ENCODE assay signal across 8 cellular contexts in the genomic region with DNA sequence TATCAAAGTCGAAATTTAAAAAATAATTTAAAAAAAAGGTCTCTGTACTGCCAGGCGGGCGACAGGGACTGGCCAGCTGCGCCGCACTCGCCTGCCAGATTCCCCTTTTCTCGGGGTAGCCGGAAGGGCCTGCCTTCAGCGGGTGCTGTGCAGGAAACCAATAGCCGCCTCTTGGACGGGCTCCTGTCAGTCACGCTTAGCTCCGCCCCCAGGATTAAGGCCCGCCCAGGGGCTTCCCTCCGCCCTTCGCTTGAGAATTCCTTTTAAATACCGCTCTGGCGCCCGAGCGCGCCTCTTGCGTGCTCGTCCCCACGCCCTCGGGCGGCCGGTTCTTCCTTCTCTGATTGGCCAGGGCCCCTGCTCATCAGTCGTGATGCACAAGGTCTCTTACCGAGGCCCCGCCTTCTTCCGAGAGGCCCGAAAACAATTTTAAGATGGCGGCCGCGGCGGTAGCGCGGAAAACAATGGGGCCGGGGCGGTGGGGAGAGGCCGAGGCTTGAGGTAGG. TPM values are rescaled to one million over a fixed set of nuclear protein-coding genes. Genes with fewer than 3 reads are reported as not detected.
DNase-seq lines count a peak whose midpoint lies in the region; ATAC-seq and TF ChIP-seq lines count a peak whose summit lies in the region.

Gene MAML1 (plus strand): TSS at position 411 of the 506 bp plus-strand sequence. CDS start 291 bp downstream, outside the sequence.

- peak within 1 kb of the TSS; percentile 79 for H3K4me3 ChIP-seq in AG10803 (ENCODE audit: low read length)

- TF ChIP-seq CTCF in AG10803 (conservative IDR thresholded peaks at IDR 0.05; ENCODE audit: low read length), result no peak

- ATAC-seq in GM19043 (IDR thresholded peaks at IDR 0.05; ENCODE audit: low read depth, unreplicated experiment) (peak; percentile 95), HG03378 (IDR thresholded peaks at IDR 0.05; ENCODE audit: unreplicated experiment) (peak; percentile 92)

- DNase-seq in AG10803 (ENCODE audit: low read depth), result peak; percentile 100
- peak; percentile 100 for DNase-seq in NCI-H460 (ENCODE audit: extremely low read depth, low read depth)
- peak; percentile 99 for DNase-seq in activated CD4-positive, CD25-positive, alpha-beta regulatory T cell treated with anti-CD3 and anti-CD28 coated beads, Interleukin-2, amount 50 U/mL, for 72 hours
- DNase-seq in cerebellar nuclear complex (lab: John Stamatoyannopoulos, UW), result peak; percentile 97 to 100
- DNase-seq in islet precursor cell, result peak; percentile 100
- peak; percentile 98 to 99 (median 99) for DNase-seq in stimulated activated CD4-positive, alpha-beta T cell treated with anti-CD3 and anti-CD28 coated beads, Interleukin-12 subunit alpha, Interleukin-12 subunit beta, amount 100 ng/mL, for 48 hours (ENCODE audit: low read depth in 2 of 3, low spot score in 1 of 3)

RNA-seq across cellular contexts. Expression of gene MAML1, which starts in this region (rescaled TPM):
- 13.0 and 13.1 TPM in 2 replicates for total RNA-seq in NCI-H460 (2014; rRNA removed; shearing (Covaris generic))
- polyA plus RNA-seq in NCI-H460 (2014; cell fraction: nucleus; rRNA removed), result 12.0 and 14.2 TPM in 2 replicates

Comparison
In these comparisons a context has a peak if more than half of its experiments do, and no peak if none do; other contexts are left out.
1. Peak in every context shown above with its lines: DNase-seq, ATAC-seq and H3K4me3 ChIP-seq.